8 cellular contexts compared by ENCODE assay signal in the genomic region with DNA sequence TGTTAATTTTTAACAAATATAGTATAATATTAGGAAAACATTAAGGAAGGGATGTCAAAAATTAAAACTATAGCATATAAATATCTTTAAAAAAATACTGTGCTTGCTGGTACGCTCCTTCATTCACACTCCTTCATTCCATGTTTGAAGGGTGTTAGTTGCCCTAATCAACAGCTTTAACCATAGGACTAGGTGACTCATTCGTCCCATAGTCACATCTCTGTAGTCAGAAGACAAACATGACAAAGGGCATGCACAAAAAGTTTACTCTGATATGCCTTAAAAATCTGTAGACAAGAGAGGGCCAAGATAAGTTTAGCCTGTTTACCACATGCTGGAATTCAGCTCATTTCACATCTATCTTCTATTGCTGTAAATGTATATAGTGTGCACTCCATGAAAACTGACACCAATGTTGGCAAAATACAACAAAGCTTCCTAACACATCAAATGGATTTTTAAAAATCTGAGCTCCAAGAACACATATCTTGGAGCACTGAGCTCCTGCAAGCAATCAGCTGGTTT. TPM values are rescaled to one million over a fixed set of nuclear protein-coding genes. Genes with fewer than 3 reads are reported as not detected.
DNase-seq lines count a peak whose midpoint lies in the region; TF ChIP-seq lines count a peak whose summit lies in the region.

No MANE protein-coding gene starts in this region.

- peaks cover 17% of the 10 kb centered on the region for H3K4me1 ChIP-seq in neuron (ENCODE audit: insufficient read depth, low read length)

- peak overlapping the region; percentile 75 for H2AFZ ChIP-seq in neuron (ENCODE audit: low read depth, low read length)

- H3K4me3 Mint-ChIP-seq in activated naive CD4-positive, alpha-beta T cell treated with anti-CD3 and anti-CD28 coated beads, Interleukin-2, amount 10 ng/mL, durations not matched to agents 7 days and 5 days = no peak overlapping the region

- H3K36me3 Mint-ChIP-seq in activated naive CD4-positive, alpha-beta T cell treated with anti-CD3 and anti-CD28 coated beads, Interleukin-2, amount 10 ng/mL, durations not matched to agents 7 days and 5 days = no peaks in the 10 kb centered on the region

- H3K27ac ChIP-seq in C4-2B = peak overlapping the region; percentile 64

- TF ChIP-seq CTCF in C4-2B (conservative IDR thresholded peaks at IDR 0.05) (no peak), epithelial cell of esophagus (IDR thresholded peaks at IDR 0.05; ENCODE audit: insufficient read depth, low read depth, low read length, missing control alignments) (no peak)

- H3K4me3 ChIP-seq in epithelial cell of esophagus (ENCODE audit: low read length) (peak overlapping the region; percentile 43), neuron (ENCODE audit: low read length) (peak overlapping the region; percentile 55)

- H3K36me3 ChIP-seq in neuron (ENCODE audit: insufficient read depth, low read length) = no peaks in the 10 kb centered on the region

- H3K9me3 Mint-ChIP-seq in activated naive CD4-positive, alpha-beta T cell treated with anti-CD3 and anti-CD28 coated beads, Interleukin-2, amount 10 ng/mL, durations not matched to agents 7 days and 5 days = no peaks in the 10 kb centered on the region

- no peaks in the 10 kb centered on the region for H3K9me3 ChIP-seq in neuron (ENCODE audit: low read length)

- no peak overlapping the region for H3K27ac Mint-ChIP-seq in activated naive CD4-positive, alpha-beta T cell treated with anti-CD3 and anti-CD28 coated beads, Interleukin-2, amount 10 ng/mL, durations not matched to agents 7 days and 5 days

- DNase-seq in NCI-H1694 (lab: John Stamatoyannopoulos, UW) = peak; percentile 22
- DNase-seq in epithelial cell of esophagus (ENCODE audit: low read depth) = peak; percentile 28
- no peak for DNase-seq in NCI-H2107 (lab: John Stamatoyannopoulos, UW)
- no peak for DNase-seq in activated naive CD4-positive, alpha-beta T cell treated with anti-CD3 and anti-CD28 coated beads, Interleukin-2, amount 10 ng/mL, durations not matched to agents 7 days and 5 days
- DNase-seq in NOMO-1 treated with dmso at 0.1 percent for 144 hours (lab: John Stamatoyannopoulos, UW; ENCODE audit: unreplicated experiment) = no peak
- DNase-seq in mucosa of gallbladder (ENCODE audit: low spot score) = no peak

- peaks cover 19% of the 10 kb centered on the region for H3K27me3 Mint-ChIP-seq in activated naive CD4-positive, alpha-beta T cell treated with anti-CD3 and anti-CD28 coated beads, Interleukin-2, amount 10 ng/mL, durations not matched to agents 7 days and 5 days

- CTCF ChIA-PET in activated naive CD4-positive, alpha-beta T cell treated with anti-CD3 and anti-CD28 coated beads, Interleukin-2, amount 10 ng/mL, durations not matched to agents 7 days and 5 days (lab: Charles Lee) = no interaction called here

- H3K27me3 ChIP-seq in neuron (ENCODE audit: insufficient read depth, low read length) = peaks cover 13% of the 10 kb centered on the region

- H3K4me1 Mint-ChIP-seq in activated naive CD4-positive, alpha-beta T cell treated with anti-CD3 and anti-CD28 coated beads, Interleukin-2, amount 10 ng/mL, durations not matched to agents 7 days and 5 days = peaks cover 6% of the 10 kb centered on the region

RNA-seq across cellular contexts. Expression of gene FAM13C, which starts 0.6 kb away (rescaled TPM):
- total RNA-seq in mucosa of gallbladder = 11.4 TPM

Comparison
In these comparisons a context has a peak if more than half of its experiments do, and no peak if none do; other contexts are left out.
1. DNase-seq: peak in NCI-H1694 (single experiment) and epithelial cell of esophagus (single experiment); none in NCI-H2107 (single experiment), activated naive CD4-positive, alpha-beta T cell treated with anti-CD3 and anti-CD28 coated beads, Interleukin-2, amount 10 ng/mL, durations not matched to agents 7 days and 5 days (single experiment), NOMO-1 treated with dmso at 0.1 percent for 144 hours (single experiment) and mucosa of gallbladder (single experiment).